Comparison of ENCODE assay signal across 7 cellular contexts in genomic region chr19:3324405-3324856, GRCh38. TPM values are rescaled to one million over a fixed set of nuclear protein-coding genes. Genes with fewer than 3 reads are reported as not detected.
DNase-seq lines count a peak whose midpoint lies in the region; ATAC-seq and TF ChIP-seq lines count a peak whose summit lies in the region.

No MANE protein-coding gene starts in this region.

- no peak overlapping the region for H3K27ac Mint-ChIP-seq in GM23338

- H3K36me3 Mint-ChIP-seq in GM23338 (ENCODE audit: low read depth): no peaks in the 10 kb centered on the region; the same call in 2 of the 3 replicates

- DNase-seq in GM23338 (ENCODE audit: low spot score) (peak; percentile 62), SK-N-DZ (ENCODE audit: low spot score) (peak; percentile 28), hepatic stellate cell (ENCODE audit: low spot score) (peak; percentile 47)
- peak; percentile 81 for DNase-seq in activated naive CD4-positive, alpha-beta T cell treated with Interleukin-2 at 50 U/mL for 16 hours
- DNase-seq in stimulated activated CD4-positive, alpha-beta T cell treated with anti-CD3 and anti-CD28 coated beads, Interleukin-4, amount 100 ng/mL, for 24 hours: peak; percentile 82

- no peaks in the 10 kb centered on the region; the same call in 1 of the 2 replicates for H3K27me3 ChIP-seq in GM23338 (ENCODE audit: insufficient read depth)

- peaks cover 9% of the 10 kb centered on the region for H3K27me3 Mint-ChIP-seq in GM23338 (ENCODE audit: insufficient read depth, low read depth, poor library complexity)

- no peaks in the 10 kb centered on the region; the same call in 1 of the 2 replicates for H4K20me1 ChIP-seq in GM23338 (replicated peaks; ENCODE audit: insufficient read depth)

- H3K36me3 ChIP-seq in GM23338 (ENCODE audit: insufficient read depth): no peaks in the 10 kb centered on the region

- no peaks in the 10 kb centered on the region for H3K79me2 ChIP-seq in GM23338 (replicated peaks; ENCODE audit: insufficient read depth)

- no peaks in the 10 kb centered on the region for H3K9me3 Mint-ChIP-seq in GM23338

- H3K4me1 ChIP-seq in GM23338 (ENCODE audit: insufficient read depth): no peaks in the 10 kb centered on the region

- no peaks in the 10 kb centered on the region for H3K4me1 Mint-ChIP-seq in GM23338

- ATAC-seq in GM23338 (peak; percentile 82), HG02938 (IDR thresholded peaks at IDR 0.05; ENCODE audit: unreplicated experiment) (no peak), HG02642 (IDR thresholded peaks at IDR 0.05; ENCODE audit: poor library complexity, unreplicated experiment) (no peak)

- peak; percentile 79 for TF ChIP-seq CTCF in GM23338 (conservative IDR thresholded peaks at IDR 0.05; ENCODE audit: low read depth in 2 of 2)

- H3K4me2 ChIP-seq in GM23338: no peak overlapping the region

- 0 out of 2 replicates have a peak, but pooled peaks cover 4% of the 10 kb centered on the region for H3K9me2 ChIP-seq in GM23338 (ENCODE audit: insufficient read depth)

- no peak overlapping the region for H2AFZ ChIP-seq in GM23338

- H3K27ac ChIP-seq in GM23338 (ENCODE audit: low read depth): no peak overlapping the region

- H3F3A ChIP-seq in GM23338 (replicated peaks; ENCODE audit: low read depth): no peaks in the 10 kb centered on the region

- H3K4me3 ChIP-seq in GM23338: no peak overlapping the region

- H3K4me3 Mint-ChIP-seq in GM23338: no peak overlapping the region

TF ChIP-seq in GM23338, 12 proteins besides CTCF, POLR2A, EP300 and RAD21:
- TF ChIP-seq EZH2phosphoT487 (IDR thresholded peaks at IDR 0.05; ENCODE audit: unreplicated experiment): no peak
- no peak for TF ChIP-seq JUNB (IDR thresholded peaks at IDR 0.05; ENCODE audit: unreplicated experiment)
- TF ChIP-seq ZNF331 (CRISPR knock-in tag; IDR thresholded peaks at IDR 0.05; ENCODE audit: low read depth): no peak
- no peak for TF ChIP-seq ETS1 (IDR thresholded peaks at IDR 0.05)
- no peak for TF ChIP-seq STAT1 (IDR thresholded peaks at IDR 0.05; ENCODE audit: unreplicated experiment)
- no peak for TF ChIP-seq NANOG (IDR thresholded peaks at IDR 0.05; ENCODE audit: borderline replicate concordance)
- no peak for TF ChIP-seq ZNF462 (CRISPR knock-in tag; IDR thresholded peaks at IDR 0.05)
- TF ChIP-seq ZNF114 (CRISPR knock-in tag; IDR thresholded peaks at IDR 0.05): no peak
- no peak for TF ChIP-seq POLR2AphosphoS5 (IDR thresholded peaks at IDR 0.05; ENCODE audit: low read depth)
- no peak for TF ChIP-seq REST (IDR thresholded peaks at IDR 0.05; ENCODE audit: unreplicated experiment)
- TF ChIP-seq CREB1 (CRISPR knock-in tag; IDR thresholded peaks at IDR 0.05; ENCODE audit: low read depth): no peak
TF ChIP-seq in GM23338: peak in this region for 0.

RNA-seq across cellular contexts. Expression of gene NFIC, which starts 42.0 kb away (rescaled TPM):
- total RNA-seq in GM23338 (2014; rRNA removed; shearing (Covaris generic)): 0.58 and 1.3 TPM in 2 replicates
- 5.3 and 8.2 TPM in 2 replicates for polyA plus RNA-seq in GM23338 (2016; fragmentation: Nextera tagmentation; extraction: Ambion mirVana)
- polyA plus RNA-seq in SK-N-DZ (2014; cell fraction: cytosol; rRNA removed): 3.0 and 3.3 TPM in 2 replicates
- polyA plus RNA-seq in SK-N-DZ (2014; cell fraction: nucleus; rRNA removed): 1.5 and 2.7 TPM in 2 replicates

Comparison
In these comparisons a context has a peak if more than half of its experiments do, and no peak if none do; other contexts are left out.
1. DNase-seq: peak in every context shown above with its lines; median percentile 82 in stimulated activated CD4-positive, alpha-beta T cell treated with anti-CD3 and anti-CD28 coated beads, Interleukin-4, amount 100 ng/mL, for 24 hours; 81 in activated naive CD4-positive, alpha-beta T cell treated with Interleukin-2 at 50 U/mL for 16 hours; 62 in GM23338; 47 in hepatic stellate cell; 28 in SK-N-DZ.